1 cellular context compared by ENCODE assay signal in genomic region chr17:75666959-75667790, GRCh38.
A peak's percentile ranks its signal among the peaks of the same experiment; 100 is the strongest.
TF ChIP-seq lines count a peak whose summit lies in the region.

TSS of gene RECQL5 (minus strand) at chr17:75667154. CDS start at chr17:75666557, 597 bp downstream.
TSS of gene SAP30BP (plus strand) at chr17:75667338. CDS start at chr17:75667373, 35 bp downstream.

TF ChIP-seq in K562, 482 proteins besides CTCF, POLR2A, EP300 and RAD21 (continued from another document):
- TF ChIP-seq FOS (IDR thresholded peaks at IDR 0.05; ENCODE audit: extremely low read depth, insufficient read length) (peak; percentile 20), FOXM1 (IDR thresholded peaks at IDR 0.05; ENCODE audit: low read depth) (no peak), FOXM1 (CRISPR knock-in tag; IDR thresholded peaks at IDR 0.05; ENCODE audit: low read depth) (no peak), SNAPC5 (CRISPR knock-in tag; IDR thresholded peaks at IDR 0.05) (no peak), ETV5 (CRISPR knock-in tag; IDR thresholded peaks at IDR 0.05; ENCODE audit: low read depth) (peak; percentile 79), E2F8 (IDR thresholded peaks at IDR 0.05; ENCODE audit: low read depth, partially characterized antibody) (peak; percentile 94), ZNF197 (CRISPR knock-in tag; IDR thresholded peaks at IDR 0.05; ENCODE audit: low read depth) (0 out of 2 replicates have a peak, but pooled peaks have one; percentile 27), GATAD2A (IDR thresholded peaks at IDR 0.05) (no peak), FOXK2 (conservative IDR thresholded peaks at IDR 0.05 in 1 of 2, IDR thresholded peaks at IDR 0.05 in 1 of 2; ENCODE audit: low read depth in 2 of 2) (peak; percentile 80 to 82), E2F3 (CRISPR knock-in tag; IDR thresholded peaks at IDR 0.05) (0 out of 2 replicates have a peak, but pooled peaks have one; percentile 57), KLF6 (CRISPR knock-in tag; IDR thresholded peaks at IDR 0.05; ENCODE audit: borderline replicate concordance) (peak; percentile 16; the same call in 1 of the 2 replicates), ZNF146 (CRISPR knock-in tag; IDR thresholded peaks at IDR 0.05; ENCODE audit: unreplicated experiment) (no peak), KDM4B (IDR thresholded peaks at IDR 0.05; ENCODE audit: borderline replicate concordance in 2 of 2, low read depth in 1 of 2) (peak in 1 of 2 experiments; percentile 53; a peak in 1 of 4 replicates), ARID4B (CRISPR knock-in tag; IDR thresholded peaks at IDR 0.05) (peak; percentile 74), PRDM10 (IDR thresholded peaks at IDR 0.05; ENCODE audit: partially characterized antibody) (peak; percentile 37), ZHX1 (conservative IDR thresholded peaks at IDR 0.05; ENCODE audit: low read length) (0 out of 2 replicates have a peak, but pooled peaks have one; percentile 48), SMAD3 (CRISPR knock-in tag; conservative IDR thresholded peaks at IDR 0.05) (no peak), CC2D1A (IDR thresholded peaks at IDR 0.05) (no peak), KLF1 (tag; IDR thresholded peaks at IDR 0.05) (peak; percentile 47; the same call in 1 of the 2 replicates), ZNF76 (CRISPR knock-in tag; IDR thresholded peaks at IDR 0.05; ENCODE audit: borderline replicate concordance) (no peak), MYC (IDR thresholded peaks at IDR 0.05; ENCODE audit: low read depth, low read length) (peak; percentile 75), MYC (CRISPR knock-in tag; IDR thresholded peaks at IDR 0.05; ENCODE audit: borderline replicate concordance, low read depth) (no peak), SUPT5H (IDR thresholded peaks at IDR 0.05) (peak; percentile 94), ZKSCAN1 (IDR thresholded peaks at IDR 0.05; ENCODE audit: low read depth, low read length) (peak; percentile 64; the same call in 1 of the 2 replicates), TEAD2 (tag; IDR thresholded peaks at IDR 0.05) (no peak), ELF2 (CRISPR knock-in tag; IDR thresholded peaks at IDR 0.05) (peak; percentile 87), CXXC5 (CRISPR knock-in tag; IDR thresholded peaks at IDR 0.05) (peak; percentile 93), MAX (CRISPR knock-in tag; IDR thresholded peaks at IDR 0.05) (peak; percentile 54; the same call in 1 of the 2 replicates), ILF3 (IDR thresholded peaks at IDR 0.05; ENCODE audit: borderline replicate concordance) (no peak), TCF15 (CRISPR knock-in tag; IDR thresholded peaks at IDR 0.05) (no peak), ZNF175 (CRISPR knock-in tag; IDR thresholded peaks at IDR 0.05; ENCODE audit: low read depth) (no peak), NR2C2 (CRISPR knock-in tag; IDR thresholded peaks at IDR 0.05) (no peak; the same call in none of the 2 replicates), NR2C2 (tag; IDR thresholded peaks at IDR 0.05) (peak; percentile 86), RBM14 (IDR thresholded peaks at IDR 0.05; ENCODE audit: borderline replicate concordance, insufficient read depth, low read depth, low read length) (no peak), ZNF436 (CRISPR knock-in tag; IDR thresholded peaks at IDR 0.05) (0 out of 2 replicates have a peak, but pooled peaks have one; percentile 40), SMC3 (conservative IDR thresholded peaks at IDR 0.05; ENCODE audit: insufficient read depth, low read depth, low read length) (no peak), YY1 (IDR thresholded peaks at IDR 0.05; ENCODE audit: borderline replicate concordance in 1 of 3, control insufficient read depth in 1 of 3, extremely low read depth in 1 of 3, insufficient read depth in 3 of 3, insufficient read length in 1 of 3, insufficient replicate concordance in 2 of 3, low read depth in 1 of 3, low read length in 2 of 3) (peak; percentile 49 to 93 (median 89)), NEUROD1 (IDR thresholded peaks at IDR 0.05; ENCODE audit: borderline replicate concordance, low read depth, low read length, partially characterized antibody) (peak; percentile 24), ZNF121 (CRISPR knock-in tag; conservative IDR thresholded peaks at IDR 0.05) (no peak), BACH1 (tag; IDR thresholded peaks at IDR 0.05) (peak; percentile 77), NFRKB (IDR thresholded peaks at IDR 0.05; ENCODE audit: low read depth) (0 out of 2 replicates have a peak, but pooled peaks have one; percentile 49), NFATC3 (IDR thresholded peaks at IDR 0.05) (no peak), ZFX (CRISPR knock-in tag; IDR thresholded peaks at IDR 0.05) (peak; percentile 24; the same call in 1 of the 2 replicates), ZNF239 (CRISPR knock-in tag; IDR thresholded peaks at IDR 0.05) (no peak), MCM2 (IDR thresholded peaks at IDR 0.05; ENCODE audit: low read depth) (no peak), HNRNPLL (IDR thresholded peaks at IDR 0.05; ENCODE audit: low read depth, low read length, poor library complexity, severe bottlenecking) (no peak), ZNF41 (CRISPR knock-in tag; conservative IDR thresholded peaks at IDR 0.05) (no peak), MCM7 (IDR thresholded peaks at IDR 0.05) (no peak), SAP30 (IDR thresholded peaks at IDR 0.05; ENCODE audit: borderline replicate concordance, insufficient read depth, low read depth, low read length, poor library complexity, severe bottlenecking) (peak; percentile 58), KAT7 (CRISPR knock-in tag; IDR thresholded peaks at IDR 0.05; ENCODE audit: borderline replicate concordance) (0 out of 2 replicates have a peak, but pooled peaks have one; percentile 0), HNRNPH1 (optimal IDR thresholded peaks at IDR 0.05; ENCODE audit: low read depth, low read length) (no peak)
